In the genomic region with DNA sequence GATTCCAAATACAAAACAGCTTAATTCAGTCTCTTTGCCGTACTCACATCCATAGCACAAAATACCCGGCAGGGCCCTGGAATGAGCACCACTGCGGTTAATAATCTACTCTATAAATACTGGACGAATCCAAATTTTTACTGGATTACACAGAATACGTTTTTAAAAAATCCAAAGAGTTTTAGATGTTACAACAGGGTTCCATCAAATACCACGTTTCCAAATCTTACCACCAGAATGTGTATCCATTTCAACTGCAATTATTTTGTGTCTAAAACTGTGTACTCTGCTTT, we compare ENCODE assay signal across 1 cellular context.
TF ChIP-seq lines count a peak whose summit lies in the region.

No MANE protein-coding gene starts in this region.

TF ChIP-seq in WTC11, 78 proteins besides CTCF, POLR2A, EP300 and RAD21 (continued from another document):
- TF ChIP-seq, protein P1, sequence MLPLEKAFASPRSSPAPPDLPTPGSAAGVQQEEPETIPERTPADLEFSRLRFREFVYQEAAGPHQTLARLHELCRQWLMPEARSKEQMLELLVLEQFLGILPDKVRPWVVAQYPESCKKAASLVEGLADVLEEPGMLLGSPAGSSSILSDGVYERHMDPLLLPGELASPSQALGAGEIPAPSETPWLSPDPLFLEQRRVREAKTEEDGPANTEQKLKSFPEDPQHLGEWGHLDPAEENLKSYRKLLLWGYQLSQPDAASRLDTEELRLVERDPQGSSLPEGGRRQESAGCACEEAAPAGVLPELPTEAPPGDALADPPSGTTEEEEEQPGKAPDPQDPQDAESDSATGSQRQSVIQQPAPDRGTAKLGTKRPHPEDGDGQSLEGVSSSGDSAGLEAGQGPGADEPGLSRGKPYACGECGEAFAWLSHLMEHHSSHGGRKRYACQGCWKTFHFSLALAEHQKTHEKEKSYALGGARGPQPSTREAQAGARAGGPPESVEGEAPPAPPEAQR (CRISPR knock-in tag; IDR thresholded peaks at IDR 0.05), result no peak
- TF ChIP-seq, protein P2, sequence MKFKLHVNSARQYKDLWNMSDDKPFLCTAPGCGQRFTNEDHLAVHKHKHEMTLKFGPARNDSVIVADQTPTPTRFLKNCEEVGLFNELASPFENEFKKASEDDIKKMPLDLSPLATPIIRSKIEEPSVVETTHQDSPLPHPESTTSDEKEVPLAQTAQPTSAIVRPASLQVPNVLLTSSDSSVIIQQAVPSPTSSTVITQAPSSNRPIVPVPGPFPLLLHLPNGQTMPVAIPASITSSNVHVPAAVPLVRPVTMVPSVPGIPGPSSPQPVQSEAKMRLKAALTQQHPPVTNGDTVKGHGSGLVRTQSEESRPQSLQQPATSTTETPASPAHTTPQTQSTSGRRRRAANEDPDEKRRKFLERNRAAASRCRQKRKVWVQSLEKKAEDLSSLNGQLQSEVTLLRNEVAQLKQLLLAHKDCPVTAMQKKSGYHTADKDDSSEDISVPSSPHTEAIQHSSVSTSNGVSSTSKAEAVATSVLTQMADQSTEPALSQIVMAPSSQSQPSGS (CRISPR knock-in tag; IDR thresholded peaks at IDR 0.05; ENCODE audit: borderline replicate concordance, low read depth), result no peak
- no peak for TF ChIP-seq IRF2 (CRISPR knock-in tag; IDR thresholded peaks at IDR 0.05; ENCODE audit: borderline replicate concordance, low read depth)
